ENCODE assay signal across 1 cellular context in the genomic region with DNA sequence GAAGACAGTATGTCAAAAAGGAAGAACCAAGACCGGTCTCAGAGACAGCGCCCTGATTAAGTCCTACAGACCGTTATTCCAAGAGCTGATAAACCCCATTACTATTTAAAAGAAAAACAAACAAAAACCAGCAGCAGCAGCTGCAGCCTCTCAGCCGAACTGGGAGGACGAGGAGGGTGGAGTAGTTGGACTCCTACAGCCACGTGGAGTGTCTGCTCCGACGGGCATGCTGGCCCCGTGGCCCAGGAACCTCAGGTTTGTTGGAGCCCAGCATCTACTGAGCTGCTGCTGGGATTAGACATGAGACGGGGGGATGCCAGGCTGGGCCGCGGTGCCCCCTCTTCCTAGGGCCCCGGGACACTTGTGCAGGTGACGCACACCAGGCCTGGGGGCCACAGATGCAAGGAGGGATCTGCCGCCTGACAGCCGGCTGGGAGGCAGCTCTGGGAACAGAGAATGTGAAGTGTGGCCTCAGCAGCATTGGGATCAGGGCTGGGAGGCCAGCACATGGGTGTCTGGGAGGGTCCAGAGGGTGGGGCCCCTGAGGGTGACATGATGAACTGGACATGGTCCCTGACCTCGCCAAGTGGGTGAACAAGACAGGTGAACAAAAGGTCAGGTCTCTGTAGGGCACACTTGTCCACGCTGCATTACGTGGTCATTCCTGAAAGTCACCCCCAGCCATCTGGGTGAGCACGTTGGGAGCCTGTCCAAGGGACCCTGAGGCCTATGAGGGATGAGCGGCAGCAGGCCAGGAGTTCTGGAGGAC.
TF ChIP-seq lines count a peak whose summit lies in the region.

No MANE protein-coding gene starts in this region.

TF ChIP-seq in H1, 55 proteins besides CTCF, POLR2A, EP300 and RAD21:
- TF ChIP-seq, protein P1, sequence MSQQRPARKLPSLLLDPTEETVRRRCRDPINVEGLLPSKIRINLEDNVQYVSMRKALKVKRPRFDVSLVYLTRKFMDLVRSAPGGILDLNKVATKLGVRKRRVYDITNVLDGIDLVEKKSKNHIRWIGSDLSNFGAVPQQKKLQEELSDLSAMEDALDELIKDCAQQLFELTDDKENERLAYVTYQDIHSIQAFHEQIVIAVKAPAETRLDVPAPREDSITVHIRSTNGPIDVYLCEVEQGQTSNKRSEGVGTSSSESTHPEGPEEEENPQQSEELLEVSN (IDR thresholded peaks at IDR 0.05): no peak
- TF ChIP-seq CBX5 (IDR thresholded peaks at IDR 0.05; ENCODE audit: low read depth, low read length) (no peak), KDM4A (IDR thresholded peaks at IDR 0.05; ENCODE audit: low read depth, low read length, severe bottlenecking) (no peak), CBX8 (IDR thresholded peaks at IDR 0.05; ENCODE audit: borderline replicate concordance, low read depth, low read length) (no peak), SP4 (IDR thresholded peaks at IDR 0.05; ENCODE audit: low read length) (no peak), SP2 (IDR thresholded peaks at IDR 0.05; ENCODE audit: low read length) (no peak), TCF12 (IDR thresholded peaks at IDR 0.05; ENCODE audit: low read depth, low read length) (no peak), POLR2AphosphoS5 (IDR thresholded peaks at IDR 0.05; ENCODE audit: low read depth, low read length) (no peak), FOSL1 (IDR thresholded peaks at IDR 0.05; ENCODE audit: insufficient read depth, low read depth, low read length) (no peak)
- TF ChIP-seq, protein P2, sequence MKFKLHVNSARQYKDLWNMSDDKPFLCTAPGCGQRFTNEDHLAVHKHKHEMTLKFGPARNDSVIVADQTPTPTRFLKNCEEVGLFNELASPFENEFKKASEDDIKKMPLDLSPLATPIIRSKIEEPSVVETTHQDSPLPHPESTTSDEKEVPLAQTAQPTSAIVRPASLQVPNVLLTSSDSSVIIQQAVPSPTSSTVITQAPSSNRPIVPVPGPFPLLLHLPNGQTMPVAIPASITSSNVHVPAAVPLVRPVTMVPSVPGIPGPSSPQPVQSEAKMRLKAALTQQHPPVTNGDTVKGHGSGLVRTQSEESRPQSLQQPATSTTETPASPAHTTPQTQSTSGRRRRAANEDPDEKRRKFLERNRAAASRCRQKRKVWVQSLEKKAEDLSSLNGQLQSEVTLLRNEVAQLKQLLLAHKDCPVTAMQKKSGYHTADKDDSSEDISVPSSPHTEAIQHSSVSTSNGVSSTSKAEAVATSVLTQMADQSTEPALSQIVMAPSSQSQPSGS (IDR thresholded peaks at IDR 0.05; ENCODE audit: low read length): no peak
